1 cellular context compared by ENCODE assay signal in the genomic region with DNA sequence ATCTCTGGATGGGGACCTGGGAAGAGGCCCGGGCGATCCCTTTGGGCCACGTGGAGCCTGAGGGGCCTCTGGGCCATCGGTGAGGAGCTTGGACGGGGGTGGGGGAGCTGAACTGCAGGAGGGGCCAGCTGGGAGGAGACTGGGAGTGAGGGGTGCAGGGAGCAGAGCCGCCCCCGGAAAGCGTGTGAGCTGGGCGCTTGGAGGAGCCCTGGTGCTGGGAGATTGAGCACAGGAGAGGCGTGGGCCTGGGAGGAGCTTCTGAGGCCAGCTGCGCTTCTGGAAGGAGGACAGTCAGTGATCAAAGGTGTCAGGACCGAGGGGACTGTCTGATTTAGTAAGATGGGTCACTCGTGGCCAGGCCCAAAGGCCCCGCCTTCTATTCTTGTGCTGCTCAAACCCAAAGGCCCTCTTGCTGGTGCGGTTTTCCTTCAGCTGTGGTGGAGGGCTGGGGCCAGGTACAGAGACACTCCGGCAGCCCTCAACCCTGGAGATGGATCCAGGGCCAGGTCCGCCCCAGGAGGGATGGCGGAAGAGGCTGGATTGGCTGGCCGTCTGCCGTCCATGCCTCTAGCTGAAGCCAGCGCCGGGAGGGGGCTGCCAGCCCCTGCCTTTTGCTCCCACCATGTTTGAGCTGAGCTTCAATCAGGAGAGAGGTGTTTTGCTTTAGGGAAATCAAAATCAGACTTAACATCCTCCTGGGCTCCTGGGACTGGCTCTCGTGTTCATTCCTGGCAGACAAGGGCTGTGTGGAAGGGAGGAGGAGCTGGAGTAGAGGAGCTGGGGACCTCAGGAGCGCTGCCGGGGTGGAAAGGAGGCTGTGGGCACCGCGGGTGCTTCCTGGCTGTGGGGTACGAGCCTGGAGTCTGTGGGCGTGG.
TF ChIP-seq lines count a peak whose summit lies in the region.

No MANE protein-coding gene starts in this region.

TF ChIP-seq in GM23338, 12 proteins besides CTCF, POLR2A, EP300 and RAD21 (continued from another document):
- TF ChIP-seq CREB1 (CRISPR knock-in tag; IDR thresholded peaks at IDR 0.05; ENCODE audit: low read depth) (no peak), EZH2phosphoT487 (IDR thresholded peaks at IDR 0.05; ENCODE audit: unreplicated experiment) (no peak), ZNF331 (CRISPR knock-in tag; IDR thresholded peaks at IDR 0.05; ENCODE audit: low read depth) (no peak)
- TF ChIP-seq, protein P1, sequence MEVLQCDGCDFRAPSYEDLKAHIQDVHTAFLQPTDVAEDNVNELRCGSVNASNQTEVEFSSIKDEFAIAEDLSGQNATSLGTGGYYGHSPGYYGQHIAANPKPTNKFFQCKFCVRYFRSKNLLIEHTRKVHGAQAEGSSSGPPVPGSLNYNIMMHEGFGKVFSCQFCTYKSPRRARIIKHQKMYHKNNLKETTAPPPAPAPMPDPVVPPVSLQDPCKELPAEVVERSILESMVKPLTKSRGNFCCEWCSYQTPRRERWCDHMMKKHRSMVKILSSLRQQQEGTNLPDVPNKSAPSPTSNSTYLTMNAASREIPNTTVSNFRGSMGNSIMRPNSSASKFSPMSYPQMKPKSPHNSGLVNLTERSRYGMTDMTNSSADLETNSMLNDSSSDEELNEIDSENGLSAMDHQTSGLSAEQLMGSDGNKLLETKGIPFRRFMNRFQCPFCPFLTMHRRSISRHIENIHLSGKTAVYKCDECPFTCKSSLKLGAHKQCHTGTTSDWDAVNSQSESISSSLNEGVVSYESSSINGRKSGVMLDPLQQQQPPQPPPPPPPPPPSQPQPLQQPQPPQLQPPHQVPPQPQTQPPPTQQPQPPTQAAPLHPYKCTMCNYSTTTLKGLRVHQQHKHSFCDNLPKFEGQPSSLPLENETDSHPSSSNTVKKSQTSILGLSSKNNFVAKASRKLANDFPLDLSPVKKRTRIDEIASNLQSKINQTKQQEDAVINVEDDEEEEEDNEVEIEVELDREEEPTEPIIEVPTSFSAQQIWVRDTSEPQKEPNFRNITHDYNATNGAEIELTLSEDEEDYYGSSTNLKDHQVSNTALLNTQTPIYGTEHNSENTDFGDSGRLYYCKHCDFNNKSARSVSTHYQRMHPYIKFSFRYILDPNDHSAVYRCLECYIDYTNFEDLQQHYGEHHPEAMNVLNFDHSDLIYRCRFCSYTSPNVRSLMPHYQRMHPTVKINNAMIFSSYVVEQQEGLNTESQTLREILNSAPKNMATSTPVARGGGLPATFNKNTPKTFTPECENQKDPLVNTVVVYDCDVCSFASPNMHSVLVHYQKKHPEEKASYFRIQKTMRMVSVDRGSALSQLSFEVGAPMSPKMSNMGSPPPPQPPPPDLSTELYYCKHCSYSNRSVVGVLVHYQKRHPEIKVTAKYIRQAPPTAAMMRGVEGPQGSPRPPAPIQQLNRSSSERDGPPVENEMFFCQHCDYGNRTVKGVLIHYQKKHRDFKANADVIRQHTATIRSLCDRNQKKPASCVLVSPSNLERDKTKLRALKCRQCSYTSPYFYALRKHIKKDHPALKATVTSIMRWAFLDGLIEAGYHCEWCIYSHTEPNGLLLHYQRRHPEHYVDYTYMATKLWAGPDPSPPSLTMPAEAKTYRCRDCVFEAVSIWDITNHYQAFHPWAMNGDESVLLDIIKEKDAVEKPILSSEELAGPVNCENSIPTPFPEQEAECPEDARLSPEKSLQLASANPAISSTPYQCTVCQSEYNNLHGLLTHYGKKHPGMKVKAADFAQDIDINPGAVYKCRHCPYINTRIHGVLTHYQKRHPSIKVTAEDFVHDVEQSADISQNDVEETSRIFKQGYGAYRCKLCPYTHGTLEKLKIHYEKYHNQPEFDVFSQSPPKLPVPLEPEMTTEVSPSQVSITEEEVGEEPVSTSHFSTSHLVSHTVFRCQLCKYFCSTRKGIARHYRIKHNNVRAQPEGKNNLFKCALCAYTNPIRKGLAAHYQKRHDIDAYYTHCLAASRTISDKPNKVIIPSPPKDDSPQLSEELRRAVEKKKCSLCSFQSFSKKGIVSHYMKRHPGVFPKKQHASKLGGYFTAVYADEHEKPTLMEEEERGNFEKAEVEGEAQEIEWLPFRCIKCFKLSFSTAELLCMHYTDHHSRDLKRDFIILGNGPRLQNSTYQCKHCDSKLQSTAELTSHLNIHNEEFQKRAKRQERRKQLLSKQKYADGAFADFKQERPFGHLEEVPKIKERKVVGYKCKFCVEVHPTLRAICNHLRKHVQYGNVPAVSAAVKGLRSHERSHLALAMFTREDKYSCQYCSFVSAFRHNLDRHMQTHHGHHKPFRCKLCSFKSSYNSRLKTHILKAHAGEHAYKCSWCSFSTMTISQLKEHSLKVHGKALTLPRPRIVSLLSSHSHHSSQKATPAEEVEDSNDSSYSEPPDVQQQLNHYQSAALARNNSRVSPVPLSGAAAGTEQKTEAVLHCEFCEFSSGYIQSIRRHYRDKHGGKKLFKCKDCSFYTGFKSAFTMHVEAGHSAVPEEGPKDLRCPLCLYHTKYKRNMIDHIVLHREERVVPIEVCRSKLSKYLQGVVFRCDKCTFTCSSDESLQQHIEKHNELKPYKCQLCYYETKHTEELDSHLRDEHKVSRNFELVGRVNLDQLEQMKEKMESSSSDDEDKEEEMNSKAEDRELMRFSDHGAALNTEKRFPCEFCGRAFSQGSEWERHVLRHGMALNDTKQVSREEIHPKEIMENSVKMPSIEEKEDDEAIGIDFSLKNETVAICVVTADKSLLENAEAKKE (CRISPR knock-in tag; IDR thresholded peaks at IDR 0.05): no peak
- TF ChIP-seq, protein P2, sequence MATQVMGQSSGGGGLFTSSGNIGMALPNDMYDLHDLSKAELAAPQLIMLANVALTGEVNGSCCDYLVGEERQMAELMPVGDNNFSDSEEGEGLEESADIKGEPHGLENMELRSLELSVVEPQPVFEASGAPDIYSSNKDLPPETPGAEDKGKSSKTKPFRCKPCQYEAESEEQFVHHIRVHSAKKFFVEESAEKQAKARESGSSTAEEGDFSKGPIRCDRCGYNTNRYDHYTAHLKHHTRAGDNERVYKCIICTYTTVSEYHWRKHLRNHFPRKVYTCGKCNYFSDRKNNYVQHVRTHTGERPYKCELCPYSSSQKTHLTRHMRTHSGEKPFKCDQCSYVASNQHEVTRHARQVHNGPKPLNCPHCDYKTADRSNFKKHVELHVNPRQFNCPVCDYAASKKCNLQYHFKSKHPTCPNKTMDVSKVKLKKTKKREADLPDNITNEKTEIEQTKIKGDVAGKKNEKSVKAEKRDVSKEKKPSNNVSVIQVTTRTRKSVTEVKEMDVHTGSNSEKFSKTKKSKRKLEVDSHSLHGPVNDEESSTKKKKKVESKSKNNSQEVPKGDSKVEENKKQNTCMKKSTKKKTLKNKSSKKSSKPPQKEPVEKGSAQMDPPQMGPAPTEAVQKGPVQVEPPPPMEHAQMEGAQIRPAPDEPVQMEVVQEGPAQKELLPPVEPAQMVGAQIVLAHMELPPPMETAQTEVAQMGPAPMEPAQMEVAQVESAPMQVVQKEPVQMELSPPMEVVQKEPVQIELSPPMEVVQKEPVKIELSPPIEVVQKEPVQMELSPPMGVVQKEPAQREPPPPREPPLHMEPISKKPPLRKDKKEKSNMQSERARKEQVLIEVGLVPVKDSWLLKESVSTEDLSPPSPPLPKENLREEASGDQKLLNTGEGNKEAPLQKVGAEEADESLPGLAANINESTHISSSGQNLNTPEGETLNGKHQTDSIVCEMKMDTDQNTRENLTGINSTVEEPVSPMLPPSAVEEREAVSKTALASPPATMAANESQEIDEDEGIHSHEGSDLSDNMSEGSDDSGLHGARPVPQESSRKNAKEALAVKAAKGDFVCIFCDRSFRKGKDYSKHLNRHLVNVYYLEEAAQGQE (IDR thresholded peaks at IDR 0.05; ENCODE audit: unreplicated experiment): no peak
- TF ChIP-seq, protein P3, sequence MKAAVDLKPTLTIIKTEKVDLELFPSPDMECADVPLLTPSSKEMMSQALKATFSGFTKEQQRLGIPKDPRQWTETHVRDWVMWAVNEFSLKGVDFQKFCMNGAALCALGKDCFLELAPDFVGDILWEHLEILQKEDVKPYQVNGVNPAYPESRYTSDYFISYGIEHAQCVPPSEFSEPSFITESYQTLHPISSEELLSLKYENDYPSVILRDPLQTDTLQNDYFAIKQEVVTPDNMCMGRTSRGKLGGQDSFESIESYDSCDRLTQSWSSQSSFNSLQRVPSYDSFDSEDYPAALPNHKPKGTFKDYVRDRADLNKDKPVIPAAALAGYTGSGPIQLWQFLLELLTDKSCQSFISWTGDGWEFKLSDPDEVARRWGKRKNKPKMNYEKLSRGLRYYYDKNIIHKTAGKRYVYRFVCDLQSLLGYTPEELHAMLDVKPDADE (IDR thresholded peaks at IDR 0.05): no peak
